ENCODE assay signal across 8 cellular contexts in the genomic region with DNA sequence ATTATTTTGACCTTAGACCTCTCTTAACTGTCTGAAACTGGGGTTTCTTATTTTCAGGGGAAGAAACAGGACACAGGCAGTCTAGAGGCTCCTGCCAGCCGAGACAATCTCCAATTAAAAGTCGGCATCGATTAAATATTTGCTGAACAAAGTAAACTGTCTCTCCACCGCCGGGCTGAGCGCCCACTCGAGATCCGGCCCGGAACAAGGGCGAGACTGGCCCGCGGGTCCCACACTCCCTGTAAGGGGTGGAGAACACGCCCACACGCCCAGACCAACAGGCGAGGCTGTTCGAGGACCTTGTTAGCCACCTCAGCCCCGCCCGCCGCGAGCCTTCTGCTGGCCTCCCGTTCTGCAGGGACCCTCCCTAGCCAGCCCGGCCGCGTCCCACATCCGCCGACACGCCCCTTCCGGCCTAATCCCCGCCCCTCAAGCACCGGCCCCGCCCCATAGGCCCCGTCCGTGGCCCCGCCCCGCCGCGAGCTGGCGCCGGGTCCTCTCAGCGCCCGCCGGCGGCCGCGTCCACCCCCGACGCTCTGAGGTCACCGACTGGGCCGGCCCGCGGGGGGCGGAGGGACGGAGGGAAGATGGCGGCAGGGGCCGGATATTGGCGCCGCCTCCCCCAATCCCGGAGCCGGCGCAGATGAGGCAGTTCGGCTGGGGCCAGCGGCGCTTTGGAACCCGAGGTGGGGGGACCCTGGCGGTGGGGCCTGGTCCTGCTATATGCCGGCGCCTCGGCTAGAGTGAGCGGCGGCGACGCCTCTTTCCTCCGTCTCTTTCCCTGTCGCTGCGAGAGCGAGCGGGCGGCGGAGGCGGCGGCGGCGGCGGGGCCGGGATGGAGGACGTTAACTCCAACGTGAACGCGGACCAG. TPM values are rescaled to one million over a fixed set of nuclear protein-coding genes. Genes with fewer than 3 reads are reported as not detected.
DNase-seq lines count a peak whose midpoint lies in the region; ATAC-seq and TF ChIP-seq lines count a peak whose summit lies in the region.

Gene SLAIN2, plus strand, starts transcription at position 625 of the 871 bp plus-strand sequence. Its CDS starts 211 bp downstream, at position 836.

- peak within 1 kb of the TSS; percentile 97 for H3K27ac Mint-ChIP-seq in activated T-helper 2 cell treated with anti-CD3 and anti-CD28 coated beads, Interferon-gamma antibody, Interleukin-2, Interleukin-4, amounts not matched to agents 10 μg/mL and 5 μg/mL and 100 μg/mL, durations not matched to agents 14 hours and 24 hours and 36 hours
- H3K27ac Mint-ChIP-seq in natural killer cell: peak within 1 kb of the TSS; percentile 93 to 98

- intact Hi-C loops in activated T-helper 2 cell treated with anti-CD3 and anti-CD28 coated beads, Interferon-gamma antibody, Interleukin-2, Interleukin-4, amounts not matched to agents 10 μg/mL and 5 μg/mL and 100 μg/mL, durations not matched to agents 14 hours and 24 hours and 36 hours (cut with micrococcal nuclease): loop anchor here (1.0 to 10.0 kb wide), 8 partner anchors 25 to 506 kb away; partner anchors contain the start of genes CORIN, FRYL, NFXL1 and OCIAD1
- intact Hi-C loops in natural killer cell (cut with micrococcal nuclease): loop anchor here (1.0 to 5.0 kb wide), 3 partner anchors 71 to 490 kb away; partner anchors contain the start of gene OCIAD1

- TF ChIP-seq CTCF in LNCaP clone FGC (IDR thresholded peaks at IDR 0.05; ENCODE audit: control insufficient read depth, extremely low read depth, insufficient read depth) (no peak), RWPE1 (conservative IDR thresholded peaks at IDR 0.05; ENCODE audit: low read depth) (no peak), fibroblast of mammary gland (conservative IDR thresholded peaks at IDR 0.05; ENCODE audit: control insufficient read depth, insufficient read depth, low read depth, low read length) (peak; percentile 23), natural killer cell (IDR thresholded peaks at IDR 0.05) (peak; percentile 43)

- ATAC-seq in natural killer cell: peak; percentile 82 to 93 (median 87)

- H3K4me3 ChIP-seq in LNCaP clone FGC (ENCODE audit: low read depth, low read length) (peak within 1 kb of the TSS; percentile 81), fibroblast of mammary gland (ENCODE audit: control insufficient read depth, low read depth, low read length) (peak within 1 kb of the TSS; percentile 82)

- H3K4me3 Mint-ChIP-seq in activated T-helper 2 cell treated with anti-CD3 and anti-CD28 coated beads, Interferon-gamma antibody, Interleukin-2, Interleukin-4, amounts not matched to agents 10 μg/mL and 5 μg/mL and 100 μg/mL, durations not matched to agents 14 hours and 24 hours and 36 hours (ENCODE audit: low read depth): peak within 1 kb of the TSS; percentile 98
- peak within 1 kb of the TSS; percentile 95 for H3K4me3 Mint-ChIP-seq in natural killer cell

- H3K27me3 Mint-ChIP-seq in activated T-helper 2 cell treated with anti-CD3 and anti-CD28 coated beads, Interferon-gamma antibody, Interleukin-2, Interleukin-4, amounts not matched to agents 10 μg/mL and 5 μg/mL and 100 μg/mL, durations not matched to agents 14 hours and 24 hours and 36 hours (ENCODE audit: low read depth): no peaks in the 10 kb centered on the region
- H3K27me3 Mint-ChIP-seq in natural killer cell (ENCODE audit: low read depth in 2 of 2): no peaks in the 10 kb centered on the region

- POLR2A ChIA-PET in RWPE1 (lab: Yijun Ruan, JAX; ENCODE audit: low non-redundant PET): interaction anchor here (0.6 to 1.2 kb wide), 5 partner anchors 34 to 146 kb away, joined by 3 to 4 read pairs (median 3); no protein-coding TSS in a partner anchor

- no peaks in the 10 kb centered on the region for H3K9me3 Mint-ChIP-seq in activated T-helper 2 cell treated with anti-CD3 and anti-CD28 coated beads, Interferon-gamma antibody, Interleukin-2, Interleukin-4, amounts not matched to agents 10 μg/mL and 5 μg/mL and 100 μg/mL, durations not matched to agents 14 hours and 24 hours and 36 hours
- no peaks in the 10 kb centered on the region for H3K9me3 Mint-ChIP-seq in natural killer cell

- CTCF ChIA-PET in RWPE1 (lab: Yijun Ruan, JAX): interaction anchor here (0.7 kb wide), 1 partner anchor 436 kb away, joined by 3 read pairs; no protein-coding TSS in a partner anchor

- DNase-seq in ELF-1 (ENCODE audit: low read depth, low spot score) (peak; percentile 96), GOT3 (lab: John Stamatoyannopoulos, UW) (peak; percentile 93), LNCaP clone FGC (ENCODE audit: low read depth) (peak; percentile 94), RWPE1 (ENCODE audit: low spot score) (peak; percentile 94), fibroblast of mammary gland (ENCODE audit: low read depth) (peak; percentile 95), natural killer cell (peak; percentile 100)
- peak; percentile 98 for DNase-seq in activated T-helper 2 cell treated with anti-CD3 and anti-CD28 coated beads, Interferon-gamma antibody, Interleukin-2, Interleukin-4, amounts not matched to agents 10 μg/mL and 5 μg/mL and 100 μg/mL, durations not matched to agents 14 hours and 24 hours and 36 hours (ENCODE audit: low spot score)
- peak; percentile 95 for DNase-seq in stimulated activated naive CD4-positive, alpha-beta T cell treated with Interleukin-2 at 50 U/mL for 16 hours (lab: John Stamatoyannopoulos, UW)

- peak within 1 kb of the TSS; percentile 90 for H3K27ac ChIP-seq in RWPE1

- H3K36me3 Mint-ChIP-seq in activated T-helper 2 cell treated with anti-CD3 and anti-CD28 coated beads, Interferon-gamma antibody, Interleukin-2, Interleukin-4, amounts not matched to agents 10 μg/mL and 5 μg/mL and 100 μg/mL, durations not matched to agents 14 hours and 24 hours and 36 hours (ENCODE audit: low read depth): peaks cover 4% of the 10 kb centered on the region
- no peaks in the 10 kb centered on the region for H3K36me3 Mint-ChIP-seq in natural killer cell

- peaks cover 61% of the 10 kb centered on the region for H3K4me1 Mint-ChIP-seq in activated T-helper 2 cell treated with anti-CD3 and anti-CD28 coated beads, Interferon-gamma antibody, Interleukin-2, Interleukin-4, amounts not matched to agents 10 μg/mL and 5 μg/mL and 100 μg/mL, durations not matched to agents 14 hours and 24 hours and 36 hours (ENCODE audit: low read depth)
- H3K4me1 Mint-ChIP-seq in natural killer cell: peaks cover 45 to 51% of the 10 kb centered on the region in 2 donors

RNA-seq across cellular contexts. Expression of gene SLAIN2, which starts in this region (rescaled TPM):
- 60.4 and 67.1 TPM in 2 replicates for total RNA-seq in activated T-helper 2 cell treated with anti-CD3 and anti-CD28 coated beads, Interferon-gamma antibody, Interleukin-2, Interleukin-4, amounts not matched to agents 10 μg/mL and 5 μg/mL and 100 μg/mL, durations not matched to agents 14 hours and 24 hours and 36 hours
- 100 to 1,000 TPM in 1 of 3 donors, 10 to 100 TPM in 2; 76.9 to 103 (median 98.5) TPM for total RNA-seq in natural killer cell

Comparison
In these comparisons a context has a peak if more than half of its experiments do, and no peak if none do; other contexts are left out.
1. Peak in every context shown above with its lines: DNase-seq, ATAC-seq, H3K4me3 ChIP-seq and H3K27ac ChIP-seq.
2. CTCF ChIP-seq: peak in fibroblast of mammary gland (single experiment) and natural killer cell (single experiment); none in LNCaP clone FGC (single experiment) and RWPE1 (single experiment).